Comparison of ENCODE assay signal across 11 cellular contexts in genomic region chr22:45211848-45212247, GRCh38. TPM values are rescaled to one million over a fixed set of nuclear protein-coding genes. Genes with fewer than 3 reads are reported as not detected.
A peak's percentile ranks its signal among the peaks of the same experiment; 100 is the strongest.
DNase-seq lines count a peak whose midpoint lies in the region; ATAC-seq and TF ChIP-seq lines count a peak whose summit lies in the region.
"Had no signal": no experiment of that assay in that cellular context is flagged by ENCODE, and none has a peak within 500 bp of the region (broad histone marks: within the 10 kb centered on the region; RNA-seq: fewer than 3 reads in every experiment).

No MANE protein-coding gene starts in this region.

- TF ChIP-seq CTCF in cardiac fibroblast (IDR thresholded peaks at IDR 0.05; ENCODE audit: low read depth, low read length) (no peak), left lung (IDR thresholded peaks at IDR 0.05) (no peak), suprapubic skin (IDR thresholded peaks at IDR 0.05) (no peak)

- no peak for ATAC-seq in left lung
- ATAC-seq in GM21367 (IDR thresholded peaks at IDR 0.05; ENCODE audit: unreplicated experiment), result no peak

- no peaks in the 10 kb centered on the region for H3K36me3 Mint-ChIP-seq in activated T-helper 1 cell treated with anti-CD3 and anti-CD28 coated beads, Interleukin-12 subunit alpha, Interleukin-12 subunit beta, Interleukin-2, Interleukin-4 antibody, amounts not matched to agents 30 ng/mL and 10 ng/mL and 1 ng/mL, durations not matched to agents 14 hours and 24 hours and 36 hours (ENCODE audit: low read depth)

- peak overlapping the region; percentile 7 to 69 for H3K27ac ChIP-seq in left lung
- peak overlapping the region; percentile 73 for H3K27ac ChIP-seq in suprapubic skin

- TF ChIP-seq POLR2A in suprapubic skin (IDR thresholded peaks at IDR 0.05), result no peak

- no peak for TF ChIP-seq EP300 in suprapubic skin (IDR thresholded peaks at IDR 0.05)

- no peaks in the 10 kb centered on the region for H3K4me1 Mint-ChIP-seq in activated T-helper 1 cell treated with anti-CD3 and anti-CD28 coated beads, Interleukin-12 subunit alpha, Interleukin-12 subunit beta, Interleukin-2, Interleukin-4 antibody, amounts not matched to agents 30 ng/mL and 10 ng/mL and 1 ng/mL, durations not matched to agents 14 hours and 24 hours and 36 hours (ENCODE audit: low read depth)

- no peaks in the 10 kb centered on the region for H3K27me3 Mint-ChIP-seq in activated T-helper 1 cell treated with anti-CD3 and anti-CD28 coated beads, Interleukin-12 subunit alpha, Interleukin-12 subunit beta, Interleukin-2, Interleukin-4 antibody, amounts not matched to agents 30 ng/mL and 10 ng/mL and 1 ng/mL, durations not matched to agents 14 hours and 24 hours and 36 hours (ENCODE audit: insufficient read depth)

- H3K4me1 ChIP-seq in left lung (peaks cover 0 to 39% of the 10 kb centered on the region in 2 donors), suprapubic skin (peaks cover 57% of the 10 kb centered on the region)

- H3K27ac Mint-ChIP-seq in activated T-helper 1 cell treated with anti-CD3 and anti-CD28 coated beads, Interleukin-12 subunit alpha, Interleukin-12 subunit beta, Interleukin-2, Interleukin-4 antibody, amounts not matched to agents 30 ng/mL and 10 ng/mL and 1 ng/mL, durations not matched to agents 14 hours and 24 hours and 36 hours, result no peak overlapping the region

- peak; percentile 14 for DNase-seq in HS-5 (ENCODE audit: low read depth)
- no peak for DNase-seq in cardiac fibroblast (ENCODE audit: low read depth in 2 of 2)
- peak in 1 of 2 donors; percentile 34 for DNase-seq in left lung
- no peak for DNase-seq in suprapubic skin (ENCODE audit: low spot score in 2 of 2)
- DNase-seq in activated T-cell treated with anti-CD3 and anti-CD28 coated beads for 4 hours, result no peak
- DNase-seq in activated T-helper 1 cell treated with anti-CD3 and anti-CD28 coated beads, Interleukin-12 subunit alpha, Interleukin-12 subunit beta, Interleukin-2, Interleukin-4 antibody, amounts not matched to agents 30 ng/mL and 10 ng/mL and 1 ng/mL, durations not matched to agents 14 hours and 24 hours and 36 hours (ENCODE audit: low spot score), result no peak
- no peak for DNase-seq in kidney glomerular epithelial cell (lab: John Stamatoyannopoulos, UW)
- DNase-seq: activated CD8-positive, alpha-beta memory T cell treated with anti-CD3 and anti-CD28 coated beads, Interleukin-2, amount 50 U/mL, for 48 hours; DND-41; NCI-H2171 treated with DMSO at 0.1 percent for 48 hours had no signal

- no peaks in the 10 kb centered on the region for H3K9me3 Mint-ChIP-seq in activated T-helper 1 cell treated with anti-CD3 and anti-CD28 coated beads, Interleukin-12 subunit alpha, Interleukin-12 subunit beta, Interleukin-2, Interleukin-4 antibody, amounts not matched to agents 30 ng/mL and 10 ng/mL and 1 ng/mL, durations not matched to agents 14 hours and 24 hours and 36 hours

- intact Hi-C loops in left lung (cut with DNase I), result no loop called here
- intact Hi-C loops in activated T-helper 1 cell treated with anti-CD3 and anti-CD28 coated beads, Interleukin-12 subunit alpha, Interleukin-12 subunit beta, Interleukin-2, Interleukin-4 antibody, amounts not matched to agents 30 ng/mL and 10 ng/mL and 1 ng/mL, durations not matched to agents 14 hours and 24 hours and 36 hours (cut with micrococcal nuclease), result no loop called here

- 68% methylated on average over 17 of the region's 18 CpGs for WGBS in suprapubic skin

- H3K27me3 ChIP-seq in left lung (no peaks in the 10 kb centered on the region), suprapubic skin (no peaks in the 10 kb centered on the region)

- H3K36me3 ChIP-seq in left lung, result peaks cover 0 to 30% of the 10 kb centered on the region in 2 donors
- peaks cover 11% of the 10 kb centered on the region for H3K36me3 ChIP-seq in suprapubic skin

- no peak overlapping the region for H3K4me3 Mint-ChIP-seq in activated T-helper 1 cell treated with anti-CD3 and anti-CD28 coated beads, Interleukin-12 subunit alpha, Interleukin-12 subunit beta, Interleukin-2, Interleukin-4 antibody, amounts not matched to agents 30 ng/mL and 10 ng/mL and 1 ng/mL, durations not matched to agents 14 hours and 24 hours and 36 hours

- H3K4me3 ChIP-seq in cardiac fibroblast (replicated peaks in 1 of 2; ENCODE audit: low read depth in 2 of 2, low read length in 2 of 2) (peak overlapping the region; percentile 36 to 47), left lung (peak overlapping the region in 1 of 2 donors; percentile 21), suprapubic skin (peak overlapping the region; percentile 45)

- no peaks in the 10 kb centered on the region for H3K9me3 ChIP-seq in left lung
- H3K9me3 ChIP-seq in suprapubic skin, result no peaks in the 10 kb centered on the region

RNA-seq across cellular contexts. Expression of gene KIAA0930, which starts 28.8 kb away (rescaled TPM):
- 10 to 100 TPM; 58.9 to 78.8 TPM for total RNA-seq in left lung
- 100 to 1,000 TPM in 1 of 4 donors, 10 to 100 TPM in 3; 36.0 to 119 (median 74.4) TPM for total RNA-seq in suprapubic skin
- 45.5 and 48.7 TPM in 2 replicates for total RNA-seq in activated T-helper 1 cell treated with anti-CD3 and anti-CD28 coated beads, Interleukin-12 subunit alpha, Interleukin-12 subunit beta, Interleukin-2, Interleukin-4 antibody, amounts not matched to agents 30 ng/mL and 10 ng/mL and 1 ng/mL, durations not matched to agents 14 hours and 24 hours and 36 hours

RNA-seq across cellular contexts. Expression of gene NUP50, which starts 48.1 kb away (rescaled TPM):
- total RNA-seq in left lung (10 to 100 TPM; 54.7 to 70.0 TPM), suprapubic skin (10 to 100 TPM; 44.2 to 74.0 (median 64.0) TPM)
- 156 and 164 TPM in 2 replicates for total RNA-seq in activated T-helper 1 cell treated with anti-CD3 and anti-CD28 coated beads, Interleukin-12 subunit alpha, Interleukin-12 subunit beta, Interleukin-2, Interleukin-4 antibody, amounts not matched to agents 30 ng/mL and 10 ng/mL and 1 ng/mL, durations not matched to agents 14 hours and 24 hours and 36 hours
